In genomic region chr3:128983293-128984069, GRCh38 we compare ENCODE assay signal across 1 cellular context.
TF ChIP-seq lines count a peak whose summit lies in the region.

No MANE protein-coding gene starts in this region.

TF ChIP-seq in WTC11, 78 proteins besides CTCF, POLR2A, EP300 and RAD21 (continued from another document):
- TF ChIP-seq ZBTB43 (CRISPR knock-in tag; IDR thresholded peaks at IDR 0.05) (no peak), TEAD4 (CRISPR knock-in tag; IDR thresholded peaks at IDR 0.05) (no peak)
TF ChIP-seq in WTC11: peak in this region for 0.
